20 cellular contexts compared by ENCODE assay signal in the genomic region with DNA sequence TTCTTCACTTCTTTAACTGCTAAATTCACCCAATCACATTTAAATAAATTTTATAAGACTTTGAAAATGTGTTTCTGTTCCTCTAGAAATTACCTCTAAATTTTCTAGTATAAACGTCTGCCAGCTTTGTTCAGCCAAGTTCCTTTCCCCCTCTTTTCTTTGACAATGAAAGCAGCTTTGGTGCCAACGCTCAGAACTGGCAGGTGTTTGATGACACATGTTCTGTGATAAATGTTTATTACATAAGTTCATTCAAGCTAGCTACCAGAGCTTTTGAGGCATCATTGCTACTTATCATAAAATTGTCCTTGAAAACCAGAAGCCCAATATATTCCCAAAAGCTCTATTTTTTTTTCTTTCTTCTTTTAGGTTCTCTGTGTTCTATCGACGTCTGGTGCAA.
DNase-seq lines count a peak whose midpoint lies in the region; ATAC-seq and TF ChIP-seq lines count a peak whose summit lies in the region.
"Had no signal": no experiment of that assay in that cellular context is flagged by ENCODE, and none has a peak within 500 bp of the region (broad histone marks: within the 10 kb centered on the region; RNA-seq: fewer than 3 reads in every experiment).

No MANE protein-coding gene starts in this region.

- no peaks in the 10 kb centered on the region for H3K27me3 ChIP-seq in left ventricle myocardium inferior (ENCODE audit: low read depth)
- H3K27me3 ChIP-seq: foreskin keratinocyte had no signal

- intact Hi-C loops in left ventricle myocardium inferior (cut with micrococcal nuclease) (no loop called here), lower leg skin (cut with DNase I; ENCODE audit: low total_unique reads) (no loop called here)

- DNase-seq in NOMO-1 treated with DMSO at 0.1 percent for 48 hours (lab: John Stamatoyannopoulos, UW; ENCODE audit: unreplicated experiment) (peak; percentile 12), NOMO-1 (lab: John Stamatoyannopoulos, UW; ENCODE audit: unreplicated experiment in 2 of 2) (no peak), NCI-H1694 (lab: John Stamatoyannopoulos, UW) (peak; percentile 84), left ventricle myocardium inferior (no peak), superior temporal gyrus (ENCODE audit: extremely low spot score) (peak; percentile 70), lower leg skin (ENCODE audit: low spot score in 2 of 2) (no peak)
- DNase-seq: activated CD4-positive, alpha-beta memory T cell treated with anti-CD3 and anti-CD28 coated beads for 36 hours; activated gamma-delta T cell treated with Interleukin-2 at 50 U/mL for 16 hours; activated T-cell treated with anti-CD3 and anti-CD28 coated beads for 4 hours; CD8-positive, alpha-beta memory T cell; DMS53; kidney glomerular epithelial cell; NCI-H510A treated with DMSO at 0.1 percent for 48 hours; OCI-M1; stimulated activated CD4-positive, alpha-beta T cell treated with anti-CD3 and anti-CD28 coated beads, Interleukin-4, amount 100 ng/mL, for 4 hours; WERI-Rb-1 had no signal

- H3K4me1 ChIP-seq in left ventricle myocardium inferior, result peaks cover 46% of the 10 kb centered on the region
- H3K4me1 ChIP-seq: foreskin keratinocyte had no signal

- no peaks in the 10 kb centered on the region for H3K9me3 ChIP-seq in left ventricle myocardium inferior (replicated peaks)

- H3K36me3 ChIP-seq in left ventricle myocardium inferior, result no peaks in the 10 kb centered on the region
- H3K36me3 ChIP-seq: WERI-Rb-1 had no signal

- peak overlapping the region; percentile 87 for H3K27ac ChIP-seq in left ventricle myocardium inferior (replicated peaks)
- H3K27ac ChIP-seq: foreskin keratinocyte, WERI-Rb-1 had no signal

- TF ChIP-seq CTCF in left ventricle myocardium inferior (IDR thresholded peaks at IDR 0.05; ENCODE audit: borderline replicate concordance), result no peak
- no peak for TF ChIP-seq CTCF in lower leg skin (IDR thresholded peaks at IDR 0.05)

- ATAC-seq in HG03039 (IDR thresholded peaks at IDR 0.05; ENCODE audit: unreplicated experiment) (no peak), HG02610 (IDR thresholded peaks at IDR 0.05; ENCODE audit: unreplicated experiment) (no peak)
- ATAC-seq: foreskin keratinocyte, K562 had no signal

- WGBS in lower leg skin, 2 donors, result 43 to 47% methylated on average over 4 of the region's 4 CpGs

- no peak for TF ChIP-seq POLR2A in lower leg skin (IDR thresholded peaks at IDR 0.05)

- no peak overlapping the region for H3K4me3 ChIP-seq in left ventricle myocardium inferior
- no peak overlapping the region for H3K4me3 ChIP-seq in lower leg skin (ENCODE audit: low read depth, poor library complexity, severe bottlenecking)
- H3K4me3 ChIP-seq: K562 had no signal

Comparison
In these comparisons a context has a peak if more than half of its experiments do, and no peak if none do; other contexts are left out.
1. DNase-seq: peak in NOMO-1 treated with DMSO at 0.1 percent for 48 hours (single experiment), NCI-H1694 (single experiment) and superior temporal gyrus (single experiment); none in NOMO-1 (0 of 2), left ventricle myocardium inferior (single experiment) and lower leg skin (0 of 2).